ENCODE assay signal across 22 cellular contexts in genomic region chr13:26041476-26041875, GRCh38. TPM values are rescaled to one million over a fixed set of nuclear protein-coding genes. Genes with fewer than 3 reads are reported as not detected.
"Had no signal": no experiment of that assay in that cellular context is flagged by ENCODE, and none has a peak within 500 bp of the region (broad histone marks: within the 10 kb centered on the region; RNA-seq: fewer than 3 reads in every experiment).

No MANE protein-coding gene starts in this region.

- H3K36me3 Mint-ChIP-seq: naive thymus-derived CD4-positive, alpha-beta T cell had no signal

- H3K9me3 Mint-ChIP-seq: effector memory CD8-positive, alpha-beta T cell; stimulated activated naive CD8-positive, alpha-beta T cell treated with anti-CD3 and anti-CD28 coated beads, Interleukin-15, amount 100 ng/mL, for 72 hours had no signal

- H3K27ac ChIP-seq: gastrocnemius medialis, parathyroid adenoma, right lobe of liver, suprapubic skin, vagina had no signal

- H2AFZ ChIP-seq: parathyroid adenoma had no signal

- H3K79me2 ChIP-seq: parathyroid adenoma had no signal

- H3K9me3 ChIP-seq: gastrocnemius medialis, right lobe of liver, suprapubic skin, vagina had no signal

- DNase-seq: cortex of kidney; effector memory CD8-positive, alpha-beta T cell; foreskin fibroblast; gastrocnemius medialis; head of caudate nucleus; mesendoderm; midbrain; naive thymus-derived CD4-positive, alpha-beta T cell; nephron progenitor cell; right lobe of liver; small intestine; stimulated activated CD4-positive, alpha-beta T cell treated with anti-CD3 and anti-CD28 coated beads, Interleukin-1b, Interleukin-23, amount 100 ng/mL, for 48 hours; stimulated activated CD4-positive, alpha-beta T cell treated with anti-CD3 and anti-CD28 coated beads, Interleukin-4, amount 100 ng/mL, for 1 hour; stimulated activated CD8-positive, alpha-beta memory T cell treated with anti-CD3 and anti-CD28 coated beads, Interleukin-4, amount 100 ng/mL, for 48 hours; stimulated activated naive CD4-positive, alpha-beta T cell; stimulated activated naive CD8-positive, alpha-beta T cell treated with anti-CD3 and anti-CD28 coated beads, Interleukin-15, amount 100 ng/mL, for 72 hours; trophoblast cell had no signal

- H3K4me3 ChIP-seq: gastrocnemius medialis, right lobe of liver, suprapubic skin, vagina had no signal

- H3K4me3 Mint-ChIP-seq: effector memory CD8-positive, alpha-beta T cell; naive thymus-derived CD4-positive, alpha-beta T cell; nephron progenitor cell; stimulated activated naive CD8-positive, alpha-beta T cell treated with anti-CD3 and anti-CD28 coated beads, Interleukin-15, amount 100 ng/mL, for 72 hours had no signal

- H3K4me1 ChIP-seq: gastrocnemius medialis, parathyroid adenoma, right lobe of liver, suprapubic skin, vagina had no signal

- H3K27ac Mint-ChIP-seq: effector memory CD8-positive, alpha-beta T cell; nephron progenitor cell; progenitor cell of endocrine pancreas had no signal

- H3K27me3 Mint-ChIP-seq: progenitor cell of endocrine pancreas; stimulated activated naive CD8-positive, alpha-beta T cell treated with anti-CD3 and anti-CD28 coated beads, Interleukin-15, amount 100 ng/mL, for 72 hours had no signal

- H3K27me3 ChIP-seq: gastrocnemius medialis, vagina had no signal

- ATAC-seq: effector memory CD8-positive, alpha-beta T cell; gastrocnemius medialis; left lobe of liver; naive thymus-derived CD4-positive, alpha-beta T cell; right lobe of liver; stimulated activated naive CD8-positive, alpha-beta T cell treated with anti-CD3 and anti-CD28 coated beads, Interleukin-15, amount 100 ng/mL, for 72 hours had no signal

- H3K9ac ChIP-seq: parathyroid adenoma had no signal

- H3K36me3 ChIP-seq: gastrocnemius medialis, right lobe of liver, suprapubic skin, vagina had no signal

RNA-seq across cellular contexts. Expression of gene SHISA2, which starts 10.3 kb away (rescaled TPM):
- total RNA-seq: left lobe of liver, vagina had no signal
